Comparison of ENCODE assay signal across 9 cellular contexts in the genomic region with DNA sequence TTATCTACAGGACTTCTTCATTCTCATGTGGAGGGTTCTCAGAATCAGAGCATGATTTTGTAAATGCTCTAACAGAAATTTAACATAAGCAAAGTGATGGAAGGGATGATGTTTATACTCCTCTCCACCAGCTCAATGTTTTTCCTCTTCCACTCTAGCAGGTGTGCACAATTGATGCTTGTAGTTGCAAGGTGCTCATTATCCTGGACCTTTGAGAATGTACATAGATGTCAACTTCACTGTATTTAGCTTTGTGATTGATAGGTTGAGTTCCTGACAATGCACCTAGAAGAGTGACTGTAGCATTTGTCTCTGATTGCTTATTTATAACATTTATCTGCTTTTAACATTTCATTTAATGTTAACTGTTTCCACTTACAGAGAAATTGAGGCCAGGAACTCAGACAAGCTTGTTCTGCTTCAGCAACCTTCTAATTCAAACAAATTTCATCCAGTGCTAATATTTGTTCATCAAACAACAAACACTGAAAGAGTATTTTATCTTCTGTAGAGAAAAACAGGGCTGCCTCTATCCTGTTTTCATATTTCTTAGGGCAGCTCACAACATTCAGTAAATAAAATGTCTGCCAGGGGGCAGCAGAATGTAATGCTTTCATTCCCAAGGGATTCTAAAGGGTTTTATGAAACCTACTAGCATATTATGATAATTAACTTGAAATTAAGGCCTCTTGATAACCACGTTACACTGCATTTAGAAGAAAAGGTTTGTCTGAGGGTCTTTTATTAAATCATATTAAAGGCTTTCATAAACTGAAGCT.
DNase-seq lines count a peak whose midpoint lies in the region; ATAC-seq, FAIRE-seq and TF ChIP-seq lines count a peak whose summit lies in the region.
"Had no signal": no experiment of that assay in that cellular context is flagged by ENCODE, and none has a peak within 500 bp of the region (broad histone marks: within the 10 kb centered on the region; RNA-seq: fewer than 3 reads in every experiment).

No MANE protein-coding gene starts in this region.

- POLR2A ChIA-PET in endothelial cell of umbilical vein (lab: Charles Lee) = no interaction called here

- intact Hi-C loops in endothelial cell of umbilical vein (cut with micrococcal nuclease) = loop anchor here (2.0 kb wide), 1 partner anchor 436 kb away; no protein-coding TSS in a partner anchor

- H3K9me3 ChIP-seq in endothelial cell of umbilical vein (replicated peaks; ENCODE audit: control insufficient read depth, insufficient read depth, low read length) = no peaks in the 10 kb centered on the region

- H4K20me1 ChIP-seq in KMS-11 (ENCODE audit: insufficient read depth) (no peaks in the 10 kb centered on the region), endothelial cell of umbilical vein (replicated peaks; ENCODE audit: control insufficient read depth, extremely low read depth, insufficient read depth, low read length) (no peaks in the 10 kb centered on the region)

- FAIRE-seq in endothelial cell of umbilical vein (lab: Jason Lieb, UNC) = no peak

- H3K27ac ChIP-seq in KMS-11 (no peak overlapping the region), endothelial cell of umbilical vein (ENCODE audit: insufficient read depth, low read depth, low read length) (no peak overlapping the region)
- H3K27ac ChIP-seq: parathyroid adenoma had no signal

- peaks cover 12% of the 10 kb centered on the region for H3K9me3 Mint-ChIP-seq in T-helper 2 cell treated with Interferon-gamma antibody and Interleukin-4, amounts not matched to agents 5 μg/mL and 100 μg/mL, for 36 hours
- H3K9me3 Mint-ChIP-seq in effector memory CD8-positive, alpha-beta T cell = peaks cover 9 to 12% of the 10 kb centered on the region in 2 donors

- no peaks in the 10 kb centered on the region for H3K4me1 Mint-ChIP-seq in T-helper 2 cell treated with Interferon-gamma antibody and Interleukin-4, amounts not matched to agents 5 μg/mL and 100 μg/mL, for 36 hours (ENCODE audit: low read depth)
- no peaks in the 10 kb centered on the region for H3K4me1 Mint-ChIP-seq in effector memory CD8-positive, alpha-beta T cell (ENCODE audit: low read depth in 2 of 2)
- H3K4me1 Mint-ChIP-seq: stimulated activated memory B cell treated with anti-CD40 and anti-IgM and Interleukin-4, amounts not matched to agents 10 μg/mL and 1 μg/mL and 100 μg/mL, for 72 hours had no signal

- H3K4me3 ChIP-seq in KMS-11 (IDR thresholded peaks at IDR 0.05; ENCODE audit: insufficient read depth, low read depth, low read length) (no peak overlapping the region), endothelial cell of umbilical vein (replicated peaks in 1 of 3; ENCODE audit: insufficient read depth in 1 of 3, low read depth in 1 of 3, low read length in 3 of 3) (no peak overlapping the region)

- no TSS peak for BruUV-seq in endothelial cell of umbilical vein (replicated peaks; lab: Mats Ljungman, UMichigan)

- DNase-seq in NCI-H446 (lab: John Stamatoyannopoulos, UW) = peak; percentile 20 to 64
- DNase-seq in endothelial cell of umbilical vein (ENCODE audit: low read depth, low spot score) = peak; percentile 35
- peak; percentile 4 for DNase-seq in renal cortical epithelial cell (ENCODE audit: low read depth)
- DNase-seq in T-helper 2 cell treated with Interferon-gamma antibody and Interleukin-4, amounts not matched to agents 5 μg/mL and 100 μg/mL, for 36 hours (ENCODE audit: low spot score) = no peak
- DNase-seq in effector memory CD8-positive, alpha-beta T cell = no peak

- H3K79me2 ChIP-seq in KMS-11 (ENCODE audit: insufficient read depth, low read depth) (no peaks in the 10 kb centered on the region), endothelial cell of umbilical vein (ENCODE audit: control insufficient read depth, insufficient read depth, low read length) (no peaks in the 10 kb centered on the region)
- H3K79me2 ChIP-seq: parathyroid adenoma had no signal

- no peak overlapping the region for H3K4me3 Mint-ChIP-seq in T-helper 2 cell treated with Interferon-gamma antibody and Interleukin-4, amounts not matched to agents 5 μg/mL and 100 μg/mL, for 36 hours
- H3K4me3 Mint-ChIP-seq in effector memory CD8-positive, alpha-beta T cell = no peak overlapping the region
- H3K4me3 Mint-ChIP-seq: stimulated activated memory B cell treated with anti-CD40 and anti-IgM and Interleukin-4, amounts not matched to agents 10 μg/mL and 1 μg/mL and 100 μg/mL, for 72 hours had no signal

- H3K36me3 Mint-ChIP-seq in T-helper 2 cell treated with Interferon-gamma antibody and Interleukin-4, amounts not matched to agents 5 μg/mL and 100 μg/mL, for 36 hours (ENCODE audit: low read depth) = no peaks in the 10 kb centered on the region
- H3K36me3 Mint-ChIP-seq in effector memory CD8-positive, alpha-beta T cell (ENCODE audit: insufficient read depth) = no peaks in the 10 kb centered on the region
- H3K36me3 Mint-ChIP-seq: stimulated activated memory B cell treated with anti-CD40 and anti-IgM and Interleukin-4, amounts not matched to agents 10 μg/mL and 1 μg/mL and 100 μg/mL, for 72 hours had no signal

- no peaks in the 10 kb centered on the region for H3K4me1 ChIP-seq in KMS-11 (ENCODE audit: low read depth, poor library complexity, severe bottlenecking)
- H3K4me1 ChIP-seq in endothelial cell of umbilical vein (ENCODE audit: control insufficient read depth, extremely low read depth, insufficient read depth, low read length) = no peaks in the 10 kb centered on the region
- H3K4me1 ChIP-seq: parathyroid adenoma had no signal

- H3K27me3 ChIP-seq in KMS-11 (ENCODE audit: insufficient read depth, low read depth) (no peaks in the 10 kb centered on the region), endothelial cell of umbilical vein (ENCODE audit: control insufficient read depth in 2 of 2, insufficient read depth in 2 of 2, low read length in 2 of 2) (no peaks in the 10 kb centered on the region)

- H3K9ac ChIP-seq in KMS-11 = no peak overlapping the region
- no peak overlapping the region for H3K9ac ChIP-seq in endothelial cell of umbilical vein (replicated peaks; ENCODE audit: extremely low read depth, insufficient read depth, low read length)
- H3K9ac ChIP-seq: parathyroid adenoma had no signal

- H2AFZ ChIP-seq in KMS-11 (ENCODE audit: low read depth) (no peak overlapping the region), endothelial cell of umbilical vein (ENCODE audit: low read depth, low read length) (no peak overlapping the region)
- H2AFZ ChIP-seq: parathyroid adenoma had no signal

- TF ChIP-seq CTCF in KMS-11 (conservative IDR thresholded peaks at IDR 0.05; ENCODE audit: low read depth, low read length) = peak; percentile 39; the same call in 1 of the 2 replicates
- no peak for TF ChIP-seq CTCF in endothelial cell of umbilical vein (IDR thresholded peaks at IDR 0.05; ENCODE audit: extremely low read depth in 1 of 2, insufficient read depth in 1 of 2, low read depth in 1 of 2, low read length in 2 of 2)

- H3K9me1 ChIP-seq in endothelial cell of umbilical vein (replicated peaks; ENCODE audit: control insufficient read depth, extremely low read depth, insufficient read depth, low read length) = no peaks in the 10 kb centered on the region

- no peaks in the 10 kb centered on the region for H3K36me3 ChIP-seq in KMS-11 (ENCODE audit: insufficient read depth)
- H3K36me3 ChIP-seq in endothelial cell of umbilical vein (ENCODE audit: control insufficient read depth in 2 of 2, extremely low read depth in 1 of 2, insufficient read depth in 2 of 2, low read length in 2 of 2) = no peaks in the 10 kb centered on the region

- H3K27ac Mint-ChIP-seq in T-helper 2 cell treated with Interferon-gamma antibody and Interleukin-4, amounts not matched to agents 5 μg/mL and 100 μg/mL, for 36 hours = no peak overlapping the region
- no peak overlapping the region for H3K27ac Mint-ChIP-seq in effector memory CD8-positive, alpha-beta T cell
- H3K27ac Mint-ChIP-seq: stimulated activated memory B cell treated with anti-CD40 and anti-IgM and Interleukin-4, amounts not matched to agents 10 μg/mL and 1 μg/mL and 100 μg/mL, for 72 hours had no signal

- H3K27me3 Mint-ChIP-seq in T-helper 2 cell treated with Interferon-gamma antibody and Interleukin-4, amounts not matched to agents 5 μg/mL and 100 μg/mL, for 36 hours (ENCODE audit: low read depth) = no peaks in the 10 kb centered on the region
- no peaks in the 10 kb centered on the region for H3K27me3 Mint-ChIP-seq in effector memory CD8-positive, alpha-beta T cell
- H3K27me3 Mint-ChIP-seq: stimulated activated memory B cell treated with anti-CD40 and anti-IgM and Interleukin-4, amounts not matched to agents 10 μg/mL and 1 μg/mL and 100 μg/mL, for 72 hours had no signal

- H3K4me2 ChIP-seq in KMS-11 (no peak overlapping the region), endothelial cell of umbilical vein (ENCODE audit: insufficient read depth, low read length) (no peak overlapping the region)

- dilution Hi-C loops in endothelial cell of umbilical vein (cut with MboI; ENCODE audit: extremely low pct_ligation_motif_present, low sequenced_read_pairs) = no loop called here

- no peak for TF ChIP-seq POLR2A in endothelial cell of umbilical vein (IDR thresholded peaks at IDR 0.05; ENCODE audit: low read depth, low read length)

- CTCF ChIA-PET in endothelial cell of umbilical vein (lab: Charles Lee) = interaction anchor here (0.6 to 3.4 kb wide), 10 partner anchors 30 to 437 kb away, joined by 3 to 35 read pairs (median 4); no protein-coding TSS in a partner anchor

- ATAC-seq in HG02678 (IDR thresholded peaks at IDR 0.05; ENCODE audit: unreplicated experiment) = no peak
- ATAC-seq in effector memory CD8-positive, alpha-beta T cell (replicated peaks) = no peak
- ATAC-seq: stimulated activated memory B cell treated with anti-CD40 and anti-IgM and Interleukin-4, amounts not matched to agents 10 μg/mL and 1 μg/mL and 100 μg/mL, for 72 hours had no signal

TF ChIP-seq in endothelial cell of umbilical vein, 7 proteins besides CTCF, POLR2A, EP300 and RAD21:
- TF ChIP-seq POLR2AphosphoS5 (IDR thresholded peaks at IDR 0.05; ENCODE audit: insufficient read depth, low read depth, low read length) (no peak), EZH2 (IDR thresholded peaks at IDR 0.05; ENCODE audit: borderline replicate concordance, low read depth, low read length, severe bottlenecking) (no peak), MYC (IDR thresholded peaks at IDR 0.05; ENCODE audit: low read depth, low read length) (no peak), GATA2 (IDR thresholded peaks at IDR 0.05; ENCODE audit: insufficient read depth, insufficient read length, low read depth, low read length) (no peak), JUN (IDR thresholded peaks at IDR 0.05; ENCODE audit: borderline replicate concordance, insufficient read depth, insufficient read length, low read depth) (no peak), MAX (IDR thresholded peaks at IDR 0.05; ENCODE audit: insufficient read depth, insufficient read length) (no peak), FOS (IDR thresholded peaks at IDR 0.05; ENCODE audit: borderline replicate concordance, insufficient read depth, low read length) (no peak)
TF ChIP-seq in endothelial cell of umbilical vein: peak in this region for 0.

Comparison
In these comparisons a context has a peak if more than half of its experiments do, and no peak if none do; other contexts are left out.
1. DNase-seq: peak in NCI-H446 (2 of 2), endothelial cell of umbilical vein (single experiment) and renal cortical epithelial cell (single experiment); none in T-helper 2 cell treated with Interferon-gamma antibody and Interleukin-4, amounts not matched to agents 5 μg/mL and 100 μg/mL, for 36 hours (single experiment) and effector memory CD8-positive, alpha-beta T cell (0 of 3).